Comparison of ENCODE assay signal across 1 cellular context in genomic region chr15:83206971-83207621, GRCh38.
A peak's percentile ranks its signal among the peaks of the same experiment; 100 is the strongest.
TF ChIP-seq lines count a peak whose summit lies in the region.

No MANE protein-coding gene starts in this region.

TF ChIP-seq in GM12878, 131 proteins besides CTCF, POLR2A, EP300 and RAD21 (continued from another document):
- no peak for TF ChIP-seq ZBTB4 (CRISPR knock-in tag; IDR thresholded peaks at IDR 0.05)
- TF ChIP-seq PAX5 (IDR thresholded peaks at IDR 0.05; ENCODE audit: borderline replicate concordance, low read depth, low read length), result no peak
- TF ChIP-seq NFIC (IDR thresholded peaks at IDR 0.05; ENCODE audit: low read depth, low read length), result no peak
- no peak for TF ChIP-seq CHD4 (IDR thresholded peaks at IDR 0.05)
- no peak for TF ChIP-seq ATF2 (IDR thresholded peaks at IDR 0.05; ENCODE audit: low read length)
- TF ChIP-seq YBX1 (IDR thresholded peaks at IDR 0.05), result no peak
- TF ChIP-seq TCF12 (IDR thresholded peaks at IDR 0.05; ENCODE audit: low read depth, low read length), result 0 out of 2 replicates have a peak, but pooled peaks have one; percentile 1
- no peak for TF ChIP-seq PKNOX1 (IDR thresholded peaks at IDR 0.05)
- no peak for TF ChIP-seq IRF3 (IDR thresholded peaks at IDR 0.05)
